In genomic region chr6:142945071-142945445, GRCh38 we compare ENCODE assay signal across 8 cellular contexts. TPM values are rescaled to one million over a fixed set of nuclear protein-coding genes. Genes with fewer than 3 reads are reported as not detected.
DNase-seq lines count a peak whose midpoint lies in the region; ATAC-seq and TF ChIP-seq lines count a peak whose summit lies in the region.

TSS of gene HIVEP2 (minus strand) at chr6:142945176. CDS start at chr6:142774738, 170,438 bp downstream.

- H3K27me3 ChIP-seq in BLaER1 treated with 17β-estradiol and CSF1 and Interleukin-3, amounts not matched to agents 10 nM and 100 nM: no peaks in the 10 kb centered on the region
- H3K27me3 ChIP-seq in HUES48 (ENCODE audit: control insufficient read depth, insufficient read depth, low read length): no peaks in the 10 kb centered on the region
- H3K27me3 ChIP-seq in cardiac muscle cell: no peaks in the 10 kb centered on the region
- H3K27me3 ChIP-seq in upper lobe of left lung: no peaks in the 10 kb centered on the region

- peak within 1 kb of the TSS; percentile 86 to 99 (median 96) for H3K27ac ChIP-seq in BLaER1 treated with 17β-estradiol and CSF1 and Interleukin-3, amounts not matched to agents 10 nM and 100 nM
- H3K27ac ChIP-seq in HUES48 (ENCODE audit: low read depth, low read length) (peak within 1 kb of the TSS; percentile 92), cardiac muscle cell (peak within 1 kb of the TSS; percentile 100), upper lobe of left lung (peak within 1 kb of the TSS; percentile 97 to 100 (median 99))

- TF ChIP-seq CTCF in cardiac muscle cell (IDR thresholded peaks at IDR 0.05; ENCODE audit: low read depth, low read length) (no peak), upper lobe of left lung (IDR thresholded peaks at IDR 0.05) (peak in 2 of 6 experiments; percentile 32 to 60)

- peaks cover 3% of the 10 kb centered on the region for H3K36me3 Mint-ChIP-seq in activated naive CD8-positive, alpha-beta T cell treated with anti-CD3 and anti-CD28 coated beads, Interleukin-2, amount 10 ng/mL, durations not matched to agents 7 days and 5 days

- peak within 1 kb of the TSS; percentile 100 for H3K4me3 Mint-ChIP-seq in activated naive CD8-positive, alpha-beta T cell treated with anti-CD3 and anti-CD28 coated beads, Interleukin-2, amount 10 ng/mL, durations not matched to agents 7 days and 5 days

- H3K9ac ChIP-seq in BLaER1 treated with 17β-estradiol and CSF1 and Interleukin-3, amounts not matched to agents 10 nM and 100 nM: peak within 1 kb of the TSS; percentile 87 to 100 (median 96)
- H3K9ac ChIP-seq in HUES48 (ENCODE audit: low read depth, low read length): peak within 1 kb of the TSS; percentile 93

- no peaks in the 10 kb centered on the region for H3K27me3 Mint-ChIP-seq in activated naive CD8-positive, alpha-beta T cell treated with anti-CD3 and anti-CD28 coated beads, Interleukin-2, amount 10 ng/mL, durations not matched to agents 7 days and 5 days

- H3K4me3 ChIP-seq in BLaER1 treated with 17β-estradiol and CSF1 and Interleukin-3, amounts not matched to agents 10 nM and 100 nM: peak within 1 kb of the TSS; percentile 82 to 95 (median 92)
- H3K4me3 ChIP-seq in HUES48 (ENCODE audit: low read depth, low read length) (peak within 1 kb of the TSS; percentile 98), cardiac muscle cell (peak within 1 kb of the TSS; percentile 94), upper lobe of left lung (peak within 1 kb of the TSS; percentile 66 to 84 (median 80))

- no peaks in the 10 kb centered on the region for H3K9me3 ChIP-seq in BLaER1 treated with 17β-estradiol and CSF1 and Interleukin-3, amounts not matched to agents 10 nM and 100 nM (replicated peaks in 1 of 11)
- H3K9me3 ChIP-seq in HUES48 (ENCODE audit: control insufficient read depth, insufficient read depth, low read length) (no peaks in the 10 kb centered on the region), cardiac muscle cell (ENCODE audit: low read depth) (no peaks in the 10 kb centered on the region), upper lobe of left lung (no peaks in the 10 kb centered on the region)

- H3K4me1 Mint-ChIP-seq in activated naive CD8-positive, alpha-beta T cell treated with anti-CD3 and anti-CD28 coated beads, Interleukin-2, amount 10 ng/mL, durations not matched to agents 7 days and 5 days: peaks cover 43% of the 10 kb centered on the region

- H3K9me3 Mint-ChIP-seq in activated naive CD8-positive, alpha-beta T cell treated with anti-CD3 and anti-CD28 coated beads, Interleukin-2, amount 10 ng/mL, durations not matched to agents 7 days and 5 days: no peaks in the 10 kb centered on the region

- H3K36me3 ChIP-seq in BLaER1 treated with 17β-estradiol and CSF1 and Interleukin-3, amounts not matched to agents 10 nM and 100 nM: no peaks in the 10 kb centered on the region; a peak in 1 of 22 replicates
- H3K36me3 ChIP-seq in HUES48 (ENCODE audit: control insufficient read depth, insufficient read depth, low read length): no peaks in the 10 kb centered on the region
- H3K36me3 ChIP-seq in cardiac muscle cell: no peaks in the 10 kb centered on the region
- H3K36me3 ChIP-seq in upper lobe of left lung: no peaks in the 10 kb centered on the region

- peaks cover 0 to 30% (median 0%) of the 10 kb centered on the region in 11 experiments; a peak in 4 of 22 replicates for H4K20me1 ChIP-seq in BLaER1 treated with 17β-estradiol and CSF1 and Interleukin-3, amounts not matched to agents 10 nM and 100 nM

- ATAC-seq in GM19455 (IDR thresholded peaks at IDR 0.05; ENCODE audit: unreplicated experiment): peak; percentile 17
- ATAC-seq in activated naive CD8-positive, alpha-beta T cell treated with anti-CD3 and anti-CD28 coated beads, Interleukin-2, amount 10 ng/mL, durations not matched to agents 7 days and 5 days (ENCODE audit: low read depth): peak; percentile 27
- ATAC-seq in upper lobe of left lung (ENCODE audit: low FRiP score in 2 of 2): peak; percentile 56 to 86

- POLR2A ChIA-PET in activated naive CD8-positive, alpha-beta T cell treated with anti-CD3 and anti-CD28 coated beads, Interleukin-2, amount 10 ng/mL, durations not matched to agents 7 days and 5 days (lab: Charles Lee): interaction anchor here (0.6 to 2.8 kb wide), 19 partner anchors 8 to 505 kb away, joined by 3 to 45 read pairs (median 4); partner anchors contain the start of genes ADAT2 and PEX3

- 0% methylated on average over 1 to 43 of the region's 46 CpGs for WGBS in upper lobe of left lung, 2 donors

- TF ChIP-seq POLR2A in upper lobe of left lung (IDR thresholded peaks at IDR 0.05): no peak

- peak within 1 kb of the TSS; percentile 100 for H3K27ac Mint-ChIP-seq in activated naive CD8-positive, alpha-beta T cell treated with anti-CD3 and anti-CD28 coated beads, Interleukin-2, amount 10 ng/mL, durations not matched to agents 7 days and 5 days

- TF ChIP-seq EP300 in upper lobe of left lung (IDR thresholded peaks at IDR 0.05): peak in 1 of 4 donors; percentile 39

- peak within 1 kb of the TSS; percentile 75 to 98 (median 95) for H3K4me2 ChIP-seq in BLaER1 treated with 17β-estradiol and CSF1 and Interleukin-3, amounts not matched to agents 10 nM and 100 nM

- H3K4me1 ChIP-seq in BLaER1 treated with 17β-estradiol and CSF1 and Interleukin-3, amounts not matched to agents 10 nM and 100 nM: peaks cover 39 to 56% (median 48%) of the 10 kb centered on the region in 10 experiments
- peaks cover 21% of the 10 kb centered on the region for H3K4me1 ChIP-seq in HUES48 (ENCODE audit: control insufficient read depth, insufficient read depth, low read length)
- H3K4me1 ChIP-seq in cardiac muscle cell (ENCODE audit: low read depth): peaks cover 17% of the 10 kb centered on the region
- H3K4me1 ChIP-seq in upper lobe of left lung: peaks cover 13 to 16% (median 14%) of the 10 kb centered on the region in 4 donors

- DNase-seq in T follicular helper cell (ENCODE audit: low read depth) (peak; percentile 83), cardiac muscle cell (ENCODE audit: low read depth in 1 of 2, low spot score in 1 of 2) (peak; percentile 93), pons (ENCODE audit: low spot score) (peak; percentile 68), upper lobe of left lung (peak; percentile 95 to 96)
- no peak for DNase-seq in activated naive CD8-positive, alpha-beta T cell treated with anti-CD3 and anti-CD28 coated beads, Interleukin-2, amount 10 ng/mL, durations not matched to agents 7 days and 5 days

RNA-seq across cellular contexts. Expression of gene HIVEP2, which starts in this region (rescaled TPM):
- 10 to 100 TPM; 45.8 to 49.7 TPM for total RNA-seq in activated naive CD8-positive, alpha-beta T cell treated with anti-CD3 and anti-CD28 coated beads, Interleukin-2, amount 10 ng/mL, durations not matched to agents 7 days and 5 days
- total RNA-seq in cardiac muscle cell: 12.0 and 18.0 TPM in 2 replicates
- polyA plus RNA-seq in cardiac muscle cell: 3.6 and 4.8 TPM in 2 replicates
- total RNA-seq in upper lobe of left lung: 10 to 100 TPM; 10.4 to 32.5 (median 19.6) TPM

Comparison
In these comparisons a context has a peak if more than half of its experiments do, and no peak if none do; other contexts are left out.
1. ATAC-seq: peak in every context shown above with its lines; median percentile 71 in upper lobe of left lung; 27 in activated naive CD8-positive, alpha-beta T cell treated with anti-CD3 and anti-CD28 coated beads, Interleukin-2, amount 10 ng/mL, durations not matched to agents 7 days and 5 days; 17 in GM19455.